ENCODE assay signal across 18 cellular contexts in the genomic region with DNA sequence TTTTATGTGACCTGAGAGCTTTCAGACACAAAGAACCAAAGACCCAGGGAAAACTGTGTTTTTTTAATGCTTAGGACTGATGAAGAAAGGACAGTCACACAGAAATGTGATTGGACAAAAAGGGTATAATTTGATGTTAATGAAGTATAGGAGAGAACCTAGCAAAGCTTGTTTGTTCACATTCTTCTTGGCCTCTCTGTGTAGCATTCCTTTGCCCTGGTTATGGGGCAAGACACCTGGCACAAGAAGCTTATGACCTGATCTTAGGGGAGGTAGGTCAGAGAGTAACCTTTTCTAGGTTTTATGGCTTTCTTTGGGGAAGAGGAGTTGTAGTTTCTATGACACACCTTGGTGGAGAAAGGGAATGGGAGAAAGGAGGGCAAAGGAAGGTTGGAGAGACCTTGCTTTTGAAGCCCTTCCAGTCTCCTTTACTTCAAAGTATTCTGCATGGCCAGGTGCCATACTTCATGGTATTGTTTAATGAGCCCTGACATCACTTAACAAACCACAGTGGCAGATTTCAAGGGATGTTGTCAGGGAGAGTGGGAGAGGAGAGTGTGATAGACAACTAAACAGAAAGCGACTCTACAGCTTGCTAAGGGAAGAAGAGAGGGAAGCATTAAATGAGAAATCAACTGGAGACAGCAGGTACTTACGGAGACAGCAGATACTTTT.
DNase-seq lines count a peak whose midpoint lies in the region; ATAC-seq and TF ChIP-seq lines count a peak whose summit lies in the region.
"Had no signal": no experiment of that assay in that cellular context is flagged by ENCODE, and none has a peak within 500 bp of the region (broad histone marks: within the 10 kb centered on the region; RNA-seq: fewer than 3 reads in every experiment).

No MANE protein-coding gene starts in this region.

- intact Hi-C loops in mammary epithelial cell (cut with micrococcal nuclease) (no loop called here), mucosa of descending colon (cut with DNase I, micrococcal nuclease) (no loop called here), right cardiac atrium (cut with DNase I) (no loop called here)

- BruUV-seq in mammary epithelial cell (replicated peaks; lab: Mats Ljungman, UMichigan) = no TSS peak

- H3K79me2 ChIP-seq in mammary epithelial cell (ENCODE audit: insufficient read depth, low read length) (no peaks in the 10 kb centered on the region), GM23248 (ENCODE audit: insufficient read depth) (no peaks in the 10 kb centered on the region)

- dilution Hi-C loops in mammary epithelial cell (cut with HindIII; ENCODE audit: low sequenced_read_pairs) = no loop called here

- in situ Hi-C loops in mammary epithelial cell (cut with MboI; ENCODE audit: low sequenced_read_pairs in 2 of 2) (no loop called here), GM23248 (cut with MboI) (no loop called here)

- H2AFZ ChIP-seq in mammary epithelial cell (ENCODE audit: low read depth, low read length) (no peak overlapping the region), GM23248 (no peak overlapping the region)

- H3K9me3 ChIP-seq in mammary epithelial cell (replicated peaks; ENCODE audit: insufficient read depth, low read length) = no peaks in the 10 kb centered on the region
- H3K9me3 ChIP-seq in mucosa of descending colon = no peaks in the 10 kb centered on the region
- H3K9me3 ChIP-seq in GM23248 (ENCODE audit: low read depth) = no peaks in the 10 kb centered on the region
- no peaks in the 10 kb centered on the region for H3K9me3 ChIP-seq in right cardiac atrium (ENCODE audit: control insufficient read depth, low read length)

- H3K4me3 ChIP-seq in mammary epithelial cell (replicated peaks in 1 of 3; ENCODE audit: insufficient read depth in 1 of 3, low read depth in 2 of 3, low read length in 3 of 3) (no peak overlapping the region), mucosa of descending colon (no peak overlapping the region), GM23248 (no peak overlapping the region), right cardiac atrium (ENCODE audit: low read length) (no peak overlapping the region)

- no peaks in the 10 kb centered on the region for H3K27me3 ChIP-seq in mammary epithelial cell (ENCODE audit: insufficient read depth, low read length)
- H3K27me3 ChIP-seq in GM23248 (replicated peaks; ENCODE audit: insufficient read depth) = no peaks in the 10 kb centered on the region
- H3K27me3 ChIP-seq in right cardiac atrium (ENCODE audit: control insufficient read depth, insufficient read depth) = no peaks in the 10 kb centered on the region

- no peak overlapping the region for H3K4me2 ChIP-seq in mammary epithelial cell (ENCODE audit: insufficient read depth, low read depth, low read length)
- H3K4me2 ChIP-seq in GM23248 (ENCODE audit: unreplicated experiment) = no peak overlapping the region
- H3K4me2 ChIP-seq: KMS-11 had no signal

- no peak overlapping the region for H3K27ac ChIP-seq in mammary epithelial cell (ENCODE audit: insufficient read depth, low read depth, low read length)
- H3K27ac ChIP-seq in GM23248 = no peak overlapping the region
- no peak overlapping the region for H3K27ac ChIP-seq in right cardiac atrium (ENCODE audit: low read length)
- H3K27ac ChIP-seq: KMS-11 had no signal

- WGBS in mammary epithelial cell (ENCODE audit: low coverage, missing lambda C conversion rate) = 100% methylated on average over 2 of the region's 2 CpGs
- WGBS in GM23248 (ENCODE audit: low coverage in 1 of 2, low lambda C conversion rate in 2 of 2, missing lambda C conversion rate in 2 of 2), 2 experiments = 72% methylated on average over 2 of the region's 2 CpGs
- WGBS in right cardiac atrium = 78% methylated on average over 2 of the region's 2 CpGs

- no peaks in the 10 kb centered on the region for H3K9me2 ChIP-seq in GM23248 (ENCODE audit: insufficient read depth)

- H3K36me3 ChIP-seq in mammary epithelial cell (ENCODE audit: insufficient read depth, low read length) = no peaks in the 10 kb centered on the region
- H3K36me3 ChIP-seq in mucosa of descending colon (ENCODE audit: low read depth) = no peaks in the 10 kb centered on the region
- no peaks in the 10 kb centered on the region for H3K36me3 ChIP-seq in GM23248 (ENCODE audit: low read depth)

- no peak for TF ChIP-seq CTCF in mammary epithelial cell (conservative IDR thresholded peaks at IDR 0.05 in 1 of 2, IDR thresholded peaks at IDR 0.05 in 1 of 2; ENCODE audit: extremely low read depth in 1 of 2, insufficient read depth in 1 of 2, low read depth in 1 of 2, low read length in 2 of 2)
- no peak for TF ChIP-seq CTCF in mucosa of descending colon (IDR thresholded peaks at IDR 0.05)

- CTCF ChIA-PET in mammary epithelial cell (lab: Charles Lee; ENCODE audit: low non-redundant PET) = no interaction called here

- DNase-seq in HK-2 (ENCODE audit: unreplicated experiment) = peak; percentile 8
- peak; percentile 41 for DNase-seq in NCI-H2107 treated with DMSO at 0.1 percent for 48 hours (lab: John Stamatoyannopoulos, UW; ENCODE audit: unreplicated experiment)
- DNase-seq in mammary epithelial cell = peak; percentile 35
- no peak for DNase-seq in mucosa of descending colon
- DNase-seq in A172 (ENCODE audit: low spot score) = no peak
- no peak for DNase-seq in GM23248
- no peak for DNase-seq in right cardiac atrium
- no peak for DNase-seq in stimulated activated CD4-positive, alpha-beta T cell treated with anti-CD3 and anti-CD28 coated beads, Interleukin-15, amount 100 ng/mL, for 24 hours
- DNase-seq: activated gamma-delta T cell, aorta, erythroblast, GF-D8, midbrain, NCI-H1694, T-helper 1 cell had no signal

- H3K4me1 ChIP-seq in mammary epithelial cell (ENCODE audit: insufficient read depth, low read length) = peaks cover 8% of the 10 kb centered on the region
- no peaks in the 10 kb centered on the region for H3K4me1 ChIP-seq in mucosa of descending colon (ENCODE audit: low read depth)
- H3K4me1 ChIP-seq in GM23248 (ENCODE audit: insufficient read depth) = no peaks in the 10 kb centered on the region
- no peaks in the 10 kb centered on the region for H3K4me1 ChIP-seq in right cardiac atrium (ENCODE audit: control insufficient read depth, insufficient read depth, low read length)

- ATAC-seq in mucosa of descending colon (peak; percentile 14), right cardiac atrium (no peak)
- ATAC-seq: sciatic nerve, WTC11 had no signal

- H3K9ac ChIP-seq in mammary epithelial cell (ENCODE audit: insufficient read depth, low read length) = no peak overlapping the region
- H3K9ac ChIP-seq in GM23248 = no peak overlapping the region
- H3K9ac ChIP-seq: KMS-11 had no signal

- no peaks in the 10 kb centered on the region for H3F3A ChIP-seq in GM23248 (ENCODE audit: insufficient read depth)

- H4K20me1 ChIP-seq in mammary epithelial cell (ENCODE audit: insufficient read depth, low read length) = no peaks in the 10 kb centered on the region
- H4K20me1 ChIP-seq in GM23248 (ENCODE audit: insufficient read depth) = no peaks in the 10 kb centered on the region

Comparison
In these comparisons a context has a peak if more than half of its experiments do, and no peak if none do; other contexts are left out.
1. DNase-seq: peak in HK-2 (single experiment), NCI-H2107 treated with DMSO at 0.1 percent for 48 hours (single experiment) and mammary epithelial cell (single experiment); none in mucosa of descending colon (0 of 3), A172 (single experiment), GM23248 (single experiment), right cardiac atrium (0 of 3) and stimulated activated CD4-positive, alpha-beta T cell treated with anti-CD3 and anti-CD28 coated beads, Interleukin-15, amount 100 ng/mL, for 24 hours (single experiment).